ENCODE assay signal across 8 cellular contexts in the genomic region with DNA sequence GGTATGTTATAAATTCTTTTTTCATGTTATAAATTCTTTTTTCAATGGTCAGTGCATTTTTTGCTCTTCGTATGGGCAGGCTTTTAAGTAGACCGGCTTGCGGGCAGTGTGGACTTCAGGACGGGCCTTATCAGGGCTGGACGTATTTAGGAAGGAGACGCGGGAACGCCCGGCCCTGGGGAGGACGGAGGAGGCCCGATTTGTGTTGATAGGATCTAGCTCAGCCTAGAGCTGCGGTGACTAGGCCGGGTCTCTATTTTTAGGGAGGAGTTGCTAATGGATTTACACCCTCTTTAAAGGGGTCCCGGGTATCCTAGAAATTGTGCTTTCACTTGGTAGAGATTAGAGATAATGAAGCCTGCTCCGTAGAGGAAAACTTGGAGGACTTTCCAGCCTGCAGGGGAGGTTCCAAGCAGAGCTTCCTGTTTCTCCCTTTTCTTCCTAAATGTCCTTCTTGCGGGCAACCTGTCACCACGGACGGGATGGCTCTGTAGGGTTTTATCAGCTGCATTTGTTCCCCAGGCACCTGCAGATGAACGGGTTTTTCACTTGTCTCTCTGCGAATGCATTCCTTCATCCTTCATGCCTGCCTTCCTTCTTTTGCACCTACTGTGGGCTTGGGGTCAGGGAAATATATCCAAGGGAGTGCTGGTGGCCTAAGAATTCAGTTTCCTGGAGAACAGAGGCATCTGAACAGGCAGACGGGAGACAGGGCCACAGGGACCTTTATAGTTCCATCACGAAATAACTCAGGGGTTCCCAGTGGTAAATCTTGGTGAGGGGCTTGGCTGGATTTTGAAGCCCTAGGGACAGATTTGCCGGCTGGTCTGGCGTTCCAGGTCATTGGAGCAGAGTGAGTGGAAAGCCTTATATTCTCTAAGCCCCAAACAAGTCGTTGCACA. TPM values are rescaled to one million over a fixed set of nuclear protein-coding genes. Genes with fewer than 3 reads are reported as not detected.
DNase-seq lines count a peak whose midpoint lies in the region; ATAC-seq, FAIRE-seq and TF ChIP-seq lines count a peak whose summit lies in the region.

No MANE protein-coding gene starts in this region.

- H3K9me3 ChIP-seq in CD4-positive, alpha-beta T cell (ENCODE audit: control insufficient read depth, low read length), result no peaks in the 10 kb centered on the region
- H3K9me3 ChIP-seq in NT2/D1 (ENCODE audit: insufficient read depth, low read length) (no peaks in the 10 kb centered on the region), muscle layer of duodenum (ENCODE audit: control insufficient read depth in 1 of 2, low read length in 2 of 2) (no peaks in the 10 kb centered on the region)
- H3K9me3 ChIP-seq in effector memory CD4-positive, alpha-beta T cell (ENCODE audit: control insufficient read depth, low read length), result no peaks in the 10 kb centered on the region

- H3K4me3 ChIP-seq in NT2/D1 (ENCODE audit: insufficient read length, low read depth), result peak overlapping the region; percentile 73
- peak overlapping the region; percentile 94 for H3K4me3 ChIP-seq in effector memory CD4-positive, alpha-beta T cell (ENCODE audit: insufficient read depth, low read depth, low read length, poor library complexity, severe bottlenecking)
- H3K4me3 ChIP-seq in muscle layer of duodenum (ENCODE audit: low read depth in 1 of 2, low read length in 2 of 2), result peak overlapping the region; percentile 80 to 89

- no peaks in the 10 kb centered on the region for H3K27me3 Mint-ChIP-seq in CD4-positive, alpha-beta T cell

- POLR2A ChIA-PET in CD4-positive, alpha-beta T cell (lab: Charles Lee), result no interaction called here

- FAIRE-seq in urothelium cell line (lab: Jason Lieb, UNC), result no peak

- TF ChIP-seq CTCF in CD4-positive, alpha-beta T cell (IDR thresholded peaks at IDR 0.05), result no peak

- H3K27me3 ChIP-seq in CD4-positive, alpha-beta T cell (ENCODE audit: control insufficient read depth, insufficient read depth, low read length), result no peaks in the 10 kb centered on the region
- H3K27me3 ChIP-seq in NT2/D1 (ENCODE audit: insufficient read depth, insufficient read length) (peaks cover 29% of the 10 kb centered on the region), muscle layer of duodenum (ENCODE audit: low read depth, low read length) (no peaks in the 10 kb centered on the region)
- no peaks in the 10 kb centered on the region for H3K27me3 ChIP-seq in effector memory CD4-positive, alpha-beta T cell (replicated peaks; ENCODE audit: control insufficient read depth, insufficient read depth, low read length, poor library complexity, severe bottlenecking)

- no peak for DNase-seq in CD4-positive, alpha-beta T cell
- no peak for DNase-seq in NT2/D1 (ENCODE audit: low read depth, low spot score)
- no peak for DNase-seq in effector memory CD4-positive, alpha-beta T cell
- no peak for DNase-seq in NCI-H2081 treated with DMSO at 0.1 percent for 48 hours (lab: John Stamatoyannopoulos, UW)
- no peak for DNase-seq in urothelium cell line (ENCODE audit: low spot score)

- no peaks in the 10 kb centered on the region for H3K9me3 Mint-ChIP-seq in CD4-positive, alpha-beta T cell

- peak overlapping the region; percentile 95 for H3K4me3 Mint-ChIP-seq in CD4-positive, alpha-beta T cell

- peak overlapping the region; percentile 91 for H3K9ac ChIP-seq in NT2/D1 (ENCODE audit: insufficient read length, low read depth)

- peaks cover 13% of the 10 kb centered on the region for H3K36me3 ChIP-seq in NT2/D1 (ENCODE audit: insufficient read depth, insufficient read length, low read length)
- no peaks in the 10 kb centered on the region for H3K36me3 ChIP-seq in effector memory CD4-positive, alpha-beta T cell (ENCODE audit: control insufficient read depth, insufficient read depth, low read length)
- H3K36me3 ChIP-seq in muscle layer of duodenum (ENCODE audit: control insufficient read depth in 1 of 2, insufficient read depth in 2 of 2, low read length in 2 of 2), result no peaks in the 10 kb centered on the region

- H3K36me3 Mint-ChIP-seq in CD4-positive, alpha-beta T cell (ENCODE audit: low read depth), result peaks cover 17% of the 10 kb centered on the region

- H3K27ac ChIP-seq in CD4-positive, alpha-beta T cell (ENCODE audit: low read depth, low read length), result peak overlapping the region; percentile 62
- peak overlapping the region; percentile 84 for H3K27ac ChIP-seq in effector memory CD4-positive, alpha-beta T cell (ENCODE audit: insufficient read depth, low read length, poor library complexity, severe bottlenecking)
- peak overlapping the region; percentile 92 for H3K27ac ChIP-seq in muscle layer of duodenum (ENCODE audit: low read length)

- no peak for ATAC-seq in CD4-positive, alpha-beta T cell (ENCODE audit: poor library complexity)
- no peak for ATAC-seq in HG03571 (IDR thresholded peaks at IDR 0.05; ENCODE audit: unreplicated experiment)
- ATAC-seq in HG02884 (IDR thresholded peaks at IDR 0.05; ENCODE audit: unreplicated experiment), result no peak

- peak overlapping the region; percentile 83 for H3K27ac Mint-ChIP-seq in CD4-positive, alpha-beta T cell

- H3K4me1 Mint-ChIP-seq in CD4-positive, alpha-beta T cell (ENCODE audit: low read depth), result peaks cover 55% of the 10 kb centered on the region

- CTCF ChIA-PET in CD4-positive, alpha-beta T cell (lab: Charles Lee), result no interaction called here

- intact Hi-C loops in CD4-positive, alpha-beta T cell (cut with DNase I, micrococcal nuclease), result loop anchor here (5.0 to 10.0 kb wide), 8 partner anchors 35 to 1298 kb away; partner anchors contain the start of genes ASMTL (in 1 of the 2), P2RY8 (in 1 of the 2) and SLC25A6 (in 1 of the 2)

- H3K4me1 ChIP-seq in NT2/D1 (ENCODE audit: insufficient read depth, insufficient read length), result peaks cover 11% of the 10 kb centered on the region
- H3K4me1 ChIP-seq in effector memory CD4-positive, alpha-beta T cell (ENCODE audit: control insufficient read depth, insufficient read depth, low read length, poor library complexity, severe bottlenecking), result peaks cover 50% of the 10 kb centered on the region
- peaks cover 7 to 32% of the 10 kb centered on the region in 2 donors for H3K4me1 ChIP-seq in muscle layer of duodenum (ENCODE audit: control insufficient read depth in 1 of 2, insufficient read depth in 2 of 2, low read length in 2 of 2)

RNA-seq across cellular contexts. Expression of gene CD99, which starts 1.4 kb away (rescaled TPM):
- total RNA-seq in CD4-positive, alpha-beta T cell, result 100 to 1,000 TPM; 170 to 184 TPM

RNA-seq across cellular contexts. Expression of gene XG, which starts 59.4 kb away (rescaled TPM):
- total RNA-seq in CD4-positive, alpha-beta T cell, result not detected
